In the genomic region with DNA sequence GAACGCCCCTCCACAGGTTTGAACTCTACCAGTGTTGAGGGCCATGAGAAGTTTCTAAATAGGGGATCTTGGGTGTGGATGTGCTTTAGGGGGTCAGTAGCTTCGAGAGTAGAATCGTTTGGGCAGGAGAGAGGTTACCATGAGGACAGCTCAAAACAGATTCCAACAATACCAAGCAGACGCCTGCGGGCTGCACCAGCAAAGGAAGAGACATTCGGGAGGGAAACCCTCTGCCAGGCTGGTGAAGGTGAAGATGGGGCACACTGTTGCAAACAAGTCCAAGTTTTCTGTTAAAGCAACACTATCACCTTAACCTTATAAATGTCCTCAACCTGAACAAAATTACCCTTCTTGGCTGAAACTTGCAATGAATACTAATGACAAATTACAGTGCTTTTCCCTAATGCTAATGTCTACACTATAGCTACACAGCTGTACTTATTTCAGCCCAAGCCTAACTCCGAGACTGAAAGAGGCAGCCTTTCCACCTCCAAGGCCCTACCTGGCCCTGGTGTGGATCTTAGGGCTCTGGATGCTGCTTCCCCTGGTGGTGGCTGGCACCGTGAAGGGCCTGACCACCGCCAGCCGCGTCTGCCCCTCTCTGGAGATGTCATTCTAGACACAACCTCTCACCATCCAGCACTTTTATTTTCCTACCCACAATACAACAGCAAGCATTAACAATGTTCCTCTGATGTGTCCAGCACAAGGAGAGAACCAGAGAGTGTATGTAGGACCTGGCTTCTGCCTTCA, we compare ENCODE assay signal across 26 cellular contexts.
A peak's percentile ranks its signal among the peaks of the same experiment; 100 is the strongest.
DNase-seq lines count a peak whose midpoint lies in the region; ATAC-seq and TF ChIP-seq lines count a peak whose summit lies in the region.
"Had no signal": no experiment of that assay in that cellular context is flagged by ENCODE, and none has a peak within 500 bp of the region (broad histone marks: within the 10 kb centered on the region; RNA-seq: fewer than 3 reads in every experiment).

No MANE protein-coding gene starts in this region.

- H3K27me3 ChIP-seq in osteoblast (ENCODE audit: insufficient read depth, low read length) (no peaks in the 10 kb centered on the region), upper lobe of left lung (peaks cover 0 to 2% (median 0%) of the 10 kb centered on the region in 4 donors)
- H3K27me3 ChIP-seq: testis had no signal

- TF ChIP-seq EP300 in upper lobe of left lung (IDR thresholded peaks at IDR 0.05), result no peak

- no peak for ATAC-seq in activated CD8-positive, alpha-beta T cell treated with anti-CD3 and anti-CD28 coated beads, Interleukin-2, amount 10 ng/mL, durations not matched to agents 7 days and 5 days
- ATAC-seq in activated CD8-positive, alpha-beta T cell treated with anti-CD3 and anti-CD28 coated beads for 36 hours, result no peak
- ATAC-seq in upper lobe of left lung (ENCODE audit: low FRiP score in 2 of 2), result no peak
- ATAC-seq: CD8-positive, alpha-beta T cell; heart left ventricle had no signal

- no peaks in the 10 kb centered on the region for H4K20me1 ChIP-seq in osteoblast (ENCODE audit: insufficient read depth, low read length)

- no peak overlapping the region for H3K4me2 ChIP-seq in osteoblast (ENCODE audit: insufficient read depth, low read length)

- no peak overlapping the region for H3K4me3 Mint-ChIP-seq in activated CD8-positive, alpha-beta T cell treated with anti-CD3 and anti-CD28 coated beads, Interleukin-2, amount 10 ng/mL, durations not matched to agents 7 days and 5 days
- no peak overlapping the region for H3K4me3 Mint-ChIP-seq in activated CD8-positive, alpha-beta T cell treated with anti-CD3 and anti-CD28 coated beads for 36 hours
- H3K4me3 Mint-ChIP-seq in activated CD4-positive, alpha-beta memory T cell treated with anti-CD3 and anti-CD28 coated beads for 36 hours, result no peak overlapping the region
- no peak overlapping the region for H3K4me3 Mint-ChIP-seq in endothelial cell (ENCODE audit: unreplicated experiment)
- H3K4me3 Mint-ChIP-seq: B cell; CD8-positive, alpha-beta T cell; neural crest cell had no signal

- DNase-seq in activated CD8-positive, alpha-beta T cell treated with anti-CD3 and anti-CD28 coated beads, Interleukin-2, amount 10 ng/mL, durations not matched to agents 7 days and 5 days, result peak; percentile 12
- no peak for DNase-seq in activated CD8-positive, alpha-beta T cell treated with anti-CD3 and anti-CD28 coated beads for 36 hours
- DNase-seq in activated CD4-positive, alpha-beta memory T cell treated with anti-CD3 and anti-CD28 coated beads for 36 hours, result peak; percentile 3
- peak; percentile 1 for DNase-seq in endothelial cell (ENCODE audit: low spot score)
- peak; percentile 80 for DNase-seq in osteoblast (ENCODE audit: insufficient read length, low spot score, missing footprints)
- DNase-seq in putamen (ENCODE audit: low spot score), result no peak
- no peak for DNase-seq in COR-L47 (lab: John Stamatoyannopoulos, UW)
- no peak for DNase-seq in upper lobe of left lung
- DNase-seq: activated gamma-delta T cell; effector CD4-positive, alpha-beta T cell; erythroblast; GOT3; Kasumi-1; MV-4-11; NCI-H1436 treated with DMSO at 0.1 percent for 48 hours; NCI-H2107; NCI-H446; stimulated activated naive CD4-positive, alpha-beta T cell treated with Interleukin-2 at 50 U/mL for 16 hours; T-helper 17 cell had no signal

- peaks cover 8% of the 10 kb centered on the region for H3K27me3 Mint-ChIP-seq in activated CD8-positive, alpha-beta T cell treated with anti-CD3 and anti-CD28 coated beads, Interleukin-2, amount 10 ng/mL, durations not matched to agents 7 days and 5 days (ENCODE audit: low read depth)
- peaks cover 1% of the 10 kb centered on the region for H3K27me3 Mint-ChIP-seq in activated CD8-positive, alpha-beta T cell treated with anti-CD3 and anti-CD28 coated beads for 36 hours
- no peaks in the 10 kb centered on the region for H3K27me3 Mint-ChIP-seq in activated CD4-positive, alpha-beta memory T cell treated with anti-CD3 and anti-CD28 coated beads for 36 hours
- H3K27me3 Mint-ChIP-seq in endothelial cell (ENCODE audit: unreplicated experiment), result peaks cover 15% of the 10 kb centered on the region

- no peaks in the 10 kb centered on the region for H3K4me1 ChIP-seq in osteoblast (ENCODE audit: insufficient read depth, low read length)
- H3K4me1 ChIP-seq in upper lobe of left lung, result no peaks in the 10 kb centered on the region
- H3K4me1 ChIP-seq: heart left ventricle, prostate gland, testis had no signal

- no peaks in the 10 kb centered on the region for H3K79me2 ChIP-seq in osteoblast (ENCODE audit: insufficient read depth, low read length)

- no peak for TF ChIP-seq POLR2A in upper lobe of left lung (IDR thresholded peaks at IDR 0.05)

- no peak for TF ChIP-seq CTCF in activated CD8-positive, alpha-beta T cell treated with anti-CD3 and anti-CD28 coated beads for 36 hours (IDR thresholded peaks at IDR 0.05)
- TF ChIP-seq CTCF in endothelial cell (IDR thresholded peaks at IDR 0.05; ENCODE audit: unreplicated experiment), result no peak
- TF ChIP-seq CTCF in osteoblast (IDR thresholded peaks at IDR 0.05; ENCODE audit: extremely low read depth, low read depth, low read length), result no peak
- no peak for TF ChIP-seq CTCF in upper lobe of left lung (IDR thresholded peaks at IDR 0.05)

- peaks cover 5% of the 10 kb centered on the region for H3K9me3 Mint-ChIP-seq in activated CD8-positive, alpha-beta T cell treated with anti-CD3 and anti-CD28 coated beads, Interleukin-2, amount 10 ng/mL, durations not matched to agents 7 days and 5 days (ENCODE audit: insufficient read depth)
- H3K9me3 Mint-ChIP-seq in activated CD8-positive, alpha-beta T cell treated with anti-CD3 and anti-CD28 coated beads for 36 hours, result no peaks in the 10 kb centered on the region
- peaks cover 3% of the 10 kb centered on the region for H3K9me3 Mint-ChIP-seq in activated CD4-positive, alpha-beta memory T cell treated with anti-CD3 and anti-CD28 coated beads for 36 hours
- H3K9me3 Mint-ChIP-seq in endothelial cell (ENCODE audit: unreplicated experiment), result no peaks in the 10 kb centered on the region
- H3K9me3 Mint-ChIP-seq: CD8-positive, alpha-beta T cell; neural crest cell had no signal

- POLR2A ChIA-PET in activated CD8-positive, alpha-beta T cell treated with anti-CD3 and anti-CD28 coated beads, Interleukin-2, amount 10 ng/mL, durations not matched to agents 7 days and 5 days (lab: Charles Lee), result no interaction called here
- POLR2A ChIA-PET in activated CD8-positive, alpha-beta T cell treated with anti-CD3 and anti-CD28 coated beads for 36 hours (lab: Charles Lee), result no interaction called here
- POLR2A ChIA-PET in activated CD4-positive, alpha-beta memory T cell treated with anti-CD3 and anti-CD28 coated beads for 36 hours (lab: Charles Lee), result no interaction called here

- H3K9me3 ChIP-seq in osteoblast (ENCODE audit: low read depth, low read length) (no peaks in the 10 kb centered on the region), upper lobe of left lung (no peaks in the 10 kb centered on the region)
- H3K9me3 ChIP-seq: heart left ventricle, prostate gland, testis had no signal

- H3K36me3 Mint-ChIP-seq in activated CD8-positive, alpha-beta T cell treated with anti-CD3 and anti-CD28 coated beads, Interleukin-2, amount 10 ng/mL, durations not matched to agents 7 days and 5 days (ENCODE audit: low read depth), result no peaks in the 10 kb centered on the region
- no peaks in the 10 kb centered on the region for H3K36me3 Mint-ChIP-seq in activated CD8-positive, alpha-beta T cell treated with anti-CD3 and anti-CD28 coated beads for 36 hours (ENCODE audit: low read depth)
- H3K36me3 Mint-ChIP-seq in activated CD4-positive, alpha-beta memory T cell treated with anti-CD3 and anti-CD28 coated beads for 36 hours, result no peaks in the 10 kb centered on the region
- H3K36me3 Mint-ChIP-seq in endothelial cell (ENCODE audit: low read depth, unreplicated experiment), result peaks cover 13% of the 10 kb centered on the region
- H3K36me3 Mint-ChIP-seq: CD8-positive, alpha-beta T cell had no signal

- H3K4me1 Mint-ChIP-seq in activated CD8-positive, alpha-beta T cell treated with anti-CD3 and anti-CD28 coated beads, Interleukin-2, amount 10 ng/mL, durations not matched to agents 7 days and 5 days (ENCODE audit: low read depth), result peaks cover 6% of the 10 kb centered on the region
- H3K4me1 Mint-ChIP-seq in activated CD8-positive, alpha-beta T cell treated with anti-CD3 and anti-CD28 coated beads for 36 hours (ENCODE audit: low read depth), result no peaks in the 10 kb centered on the region
- H3K4me1 Mint-ChIP-seq in activated CD4-positive, alpha-beta memory T cell treated with anti-CD3 and anti-CD28 coated beads for 36 hours (ENCODE audit: low read depth), result no peaks in the 10 kb centered on the region
- H3K4me1 Mint-ChIP-seq in endothelial cell (ENCODE audit: unreplicated experiment), result no peaks in the 10 kb centered on the region
- H3K4me1 Mint-ChIP-seq: B cell, neural crest cell had no signal

- no peak overlapping the region for H2AFZ ChIP-seq in osteoblast (ENCODE audit: low read length)

- 81 to 83% methylated on average over 11 of the region's 11 CpGs for WGBS in upper lobe of left lung, 2 donors

- H3K27ac Mint-ChIP-seq in activated CD8-positive, alpha-beta T cell treated with anti-CD3 and anti-CD28 coated beads, Interleukin-2, amount 10 ng/mL, durations not matched to agents 7 days and 5 days, result no peak overlapping the region
- H3K27ac Mint-ChIP-seq in activated CD8-positive, alpha-beta T cell treated with anti-CD3 and anti-CD28 coated beads for 36 hours, result no peak overlapping the region
- H3K27ac Mint-ChIP-seq in activated CD4-positive, alpha-beta memory T cell treated with anti-CD3 and anti-CD28 coated beads for 36 hours, result no peak overlapping the region
- no peak overlapping the region for H3K27ac Mint-ChIP-seq in endothelial cell (ENCODE audit: unreplicated experiment)
- H3K27ac Mint-ChIP-seq: B cell; CD8-positive, alpha-beta T cell; T-helper 17 cell had no signal

- H3K4me3 ChIP-seq in osteoblast (ENCODE audit: insufficient read depth, low read length) (no peak overlapping the region), upper lobe of left lung (no peak overlapping the region)
- H3K4me3 ChIP-seq: heart left ventricle, prostate gland, SK-N-MC, testis had no signal

- no peaks in the 10 kb centered on the region for H3K36me3 ChIP-seq in osteoblast (ENCODE audit: insufficient read depth, low read length)
- H3K36me3 ChIP-seq in upper lobe of left lung, result no peaks in the 10 kb centered on the region
- H3K36me3 ChIP-seq: heart left ventricle, prostate gland had no signal

- H3K27ac ChIP-seq in osteoblast (ENCODE audit: low read depth, low read length) (no peak overlapping the region), upper lobe of left lung (no peak overlapping the region)
- H3K27ac ChIP-seq: heart left ventricle, prostate gland, SK-N-MC, testis had no signal

- CTCF ChIA-PET in activated CD8-positive, alpha-beta T cell treated with anti-CD3 and anti-CD28 coated beads, Interleukin-2, amount 10 ng/mL, durations not matched to agents 7 days and 5 days (lab: Charles Lee), result no interaction called here
- CTCF ChIA-PET in activated CD8-positive, alpha-beta T cell treated with anti-CD3 and anti-CD28 coated beads for 36 hours (lab: Charles Lee), result no interaction called here
- CTCF ChIA-PET in activated CD4-positive, alpha-beta memory T cell treated with anti-CD3 and anti-CD28 coated beads for 36 hours (lab: Charles Lee), result no interaction called here

- intact Hi-C loops in activated CD8-positive, alpha-beta T cell treated with anti-CD3 and anti-CD28 coated beads for 36 hours (cut with micrococcal nuclease), result no loop called here
- intact Hi-C loops in activated CD4-positive, alpha-beta memory T cell treated with anti-CD3 and anti-CD28 coated beads for 36 hours (cut with micrococcal nuclease), result no loop called here

Comparison
In these comparisons a context has a peak if more than half of its experiments do, and no peak if none do; other contexts are left out.
1. DNase-seq: peak in activated CD8-positive, alpha-beta T cell treated with anti-CD3 and anti-CD28 coated beads, Interleukin-2, amount 10 ng/mL, durations not matched to agents 7 days and 5 days (single experiment), activated CD4-positive, alpha-beta memory T cell treated with anti-CD3 and anti-CD28 coated beads for 36 hours (single experiment), endothelial cell (single experiment) and osteoblast (single experiment); none in activated CD8-positive, alpha-beta T cell treated with anti-CD3 and anti-CD28 coated beads for 36 hours (single experiment), putamen (single experiment), COR-L47 (single experiment) and upper lobe of left lung (0 of 2).